Comparison of ENCODE assay signal across 12 cellular contexts in the genomic region with DNA sequence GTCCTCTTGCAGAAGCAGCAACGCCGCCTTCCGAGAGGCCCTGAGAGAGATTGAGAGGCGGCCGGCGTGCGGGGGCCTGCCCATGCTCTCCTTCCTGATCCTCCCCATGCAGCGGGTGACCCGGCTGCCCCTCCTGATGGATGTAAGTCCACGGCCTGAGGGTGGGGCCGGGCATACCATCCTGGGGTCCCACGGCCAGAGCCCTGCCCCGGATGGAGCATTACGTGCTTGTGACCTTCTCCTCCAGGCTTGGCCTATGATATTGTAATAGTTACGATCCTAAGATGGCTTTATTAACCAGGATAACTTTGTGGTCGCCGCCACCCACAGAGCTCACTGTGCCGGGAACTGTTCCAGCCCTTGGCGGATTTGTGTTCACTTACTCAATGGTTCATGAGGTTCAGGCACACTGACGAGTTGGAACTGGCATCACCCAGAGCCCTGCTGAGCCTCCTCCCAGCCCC. TPM values are rescaled to one million over a fixed set of nuclear protein-coding genes. Genes with fewer than 3 reads are reported as not detected.
DNase-seq lines count a peak whose midpoint lies in the region; TF ChIP-seq lines count a peak whose summit lies in the region.
"Had no signal": no experiment of that assay in that cellular context is flagged by ENCODE, and none has a peak within 500 bp of the region (broad histone marks: within the 10 kb centered on the region; RNA-seq: fewer than 3 reads in every experiment).

No MANE protein-coding gene starts in this region.

- CTCF ChIA-PET in BJ (lab: Yijun Ruan, JAX) = interaction anchor here (1.7 to 4.0 kb wide), 4 partner anchors 10 to 147 kb away, joined by 4 to 72 read pairs (median 23); a partner anchor contains a TSS

- DNase-seq in BJ (ENCODE audit: low read depth) (peak; percentile 77), NCI-H226 (peak; percentile 56), epidermal melanocyte (ENCODE audit: insufficient read length, low spot score) (peak; percentile 42), osteoblast (ENCODE audit: insufficient read length, low spot score, missing footprints) (peak; percentile 97), G401 (ENCODE audit: low spot score) (no peak), NCI-H510A (lab: John Stamatoyannopoulos, UW) (no peak), NCI-H510A treated with DMSO at 0.1 percent for 48 hours (lab: John Stamatoyannopoulos, UW) (no peak), T-helper 2 cell (no peak)
- DNase-seq: left cardiac atrium; NCI-H1694 treated with DMSO at 0.1 percent for 48 hours; stimulated activated CD4-positive, alpha-beta T cell treated with anti-CD3 and anti-CD28 coated beads, Interleukin-2, amount 100 ng/mL, for 48 hours had no signal

- no peaks in the 10 kb centered on the region for H3K79me2 ChIP-seq in osteoblast (ENCODE audit: insufficient read depth, low read length)

- H3K36me3 ChIP-seq in BJ (ENCODE audit: control insufficient read depth, insufficient read depth, low read length) = no peaks in the 10 kb centered on the region
- no peaks in the 10 kb centered on the region for H3K36me3 ChIP-seq in osteoblast (ENCODE audit: insufficient read depth, low read length)
- H3K36me3 ChIP-seq: neutrophil had no signal

- peaks cover 16% of the 10 kb centered on the region for H3K4me1 ChIP-seq in osteoblast (ENCODE audit: insufficient read depth, low read length)

- TF ChIP-seq CTCF in BJ (IDR thresholded peaks at IDR 0.05; ENCODE audit: insufficient read depth, low read depth, low read length) (no peak), osteoblast (IDR thresholded peaks at IDR 0.05; ENCODE audit: extremely low read depth, low read depth, low read length) (no peak)

- no peak overlapping the region for H3K27ac ChIP-seq in osteoblast (ENCODE audit: low read depth, low read length)
- H3K27ac ChIP-seq: neutrophil had no signal

- no peak overlapping the region for H2AFZ ChIP-seq in osteoblast (ENCODE audit: low read length)

- POLR2A ChIA-PET in BJ (lab: Charles Lee) = no interaction called here

- H3K27me3 ChIP-seq in BJ (ENCODE audit: control insufficient read depth, insufficient read depth, low read length) = no peaks in the 10 kb centered on the region
- no peaks in the 10 kb centered on the region for H3K27me3 ChIP-seq in osteoblast (ENCODE audit: insufficient read depth, low read length)
- H3K27me3 ChIP-seq: neutrophil had no signal

- H3K4me3 ChIP-seq in BJ (ENCODE audit: low read depth, low read length) = no peak overlapping the region
- no peak overlapping the region for H3K4me3 ChIP-seq in osteoblast (ENCODE audit: insufficient read depth, low read length)

- in situ Hi-C loops in G401 (cut with HindIII; ENCODE audit: low sequenced_read_pairs) = no loop called here

- no peaks in the 10 kb centered on the region for H3K9me3 ChIP-seq in osteoblast (ENCODE audit: low read depth, low read length)
- H3K9me3 ChIP-seq: neutrophil had no signal

- peaks cover 5% of the 10 kb centered on the region for H4K20me1 ChIP-seq in osteoblast (ENCODE audit: insufficient read depth, low read length)

- H3K4me2 ChIP-seq in osteoblast (ENCODE audit: insufficient read depth, low read length) = peak overlapping the region; percentile 16

RNA-seq across cellular contexts. Expression of a gene that starts 18.9 kb away (rescaled TPM):
- polyA plus RNA-seq in BJ (2011; rRNA removed) = 0.04 TPM in 2 replicates
- polyA minus RNA-seq in BJ (2011; rRNA and poly(A)+ RNA removed) = 0.77 TPM in 1 of 2 replicates, not detected in the other
- not detected in 2 replicates for total RNA-seq in osteoblast
- 16.0 and 20.2 TPM in 2 replicates for total RNA-seq in G401 (2014; rRNA removed; shearing (Covaris generic))

Comparison
In these comparisons a context has a peak if more than half of its experiments do, and no peak if none do; other contexts are left out.
1. DNase-seq: peak in BJ (single experiment), NCI-H226 (single experiment), epidermal melanocyte (single experiment) and osteoblast (single experiment); none in G401 (single experiment), NCI-H510A (single experiment), NCI-H510A treated with DMSO at 0.1 percent for 48 hours (single experiment) and T-helper 2 cell (0 of 5).
2. RNA of a gene that starts 18.9 kb away (total RNA-seq): 16.0 to 20.2 TPM in G401; not detected in osteoblast; every median in the first group is over 10 times any median in the second.